19 cellular contexts compared by ENCODE assay signal in genomic region chr6:92497281-92497680, GRCh38.
DNase-seq lines count a peak whose midpoint lies in the region; ATAC-seq and FAIRE-seq lines count a peak whose summit lies in the region.
"Had no signal": no experiment of that assay in that cellular context is flagged by ENCODE, and none has a peak within 500 bp of the region (broad histone marks: within the 10 kb centered on the region; RNA-seq: fewer than 3 reads in every experiment).

No MANE protein-coding gene starts in this region.

- DNase-seq in COLO829 (ENCODE audit: low spot score) (peak; percentile 15), NCI-H69 (lab: John Stamatoyannopoulos, UW) (peak; percentile 20), foreskin melanocyte (peak; percentile 53), urothelium cell line (ENCODE audit: low spot score) (no peak)
- DNase-seq: 8988T; ACHN; BE2C; C1 segment of cervical spinal cord; Caco-2; Calu3; CD4-positive, alpha-beta memory T cell; CD4-positive, CD25-positive, alpha-beta regulatory T cell; CD8-positive, alpha-beta memory T cell; DMS79 treated with DMSO at 0.1 percent for 48 hours; GF-D8 had no signal

- no peak for ATAC-seq in GM18517 (IDR thresholded peaks at IDR 0.05; ENCODE audit: unreplicated experiment)

- no peak for FAIRE-seq in urothelium cell line (lab: Jason Lieb, UNC)
- FAIRE-seq: D721Med, G401.6, GM12891 had no signal
